In genomic region chr6:149723771-149724417, GRCh38 we compare ENCODE assay signal across 8 cellular contexts. TPM values are rescaled to one million over a fixed set of nuclear protein-coding genes. Genes with fewer than 3 reads are reported as not detected.
DNase-seq lines count a peak whose midpoint lies in the region; ATAC-seq and TF ChIP-seq lines count a peak whose summit lies in the region.

No MANE protein-coding gene starts in this region.

- CTCF ChIA-PET in Calu3 (lab: Charles Lee): interaction anchor here (0.7 kb wide), 2 partner anchors 108 to 707 kb away, joined by 3 to 5 read pairs; no protein-coding TSS in a partner anchor
- CTCF ChIA-PET in HEK293 (lab: Yijun Ruan, JAX): interaction anchor here (0.6 to 2.0 kb wide), 13 partner anchors 10 to 322 kb away, joined by 3 to 12 read pairs (median 4); partner anchors contain the start of genes NUP43 and PPIL4

- no peaks in the 10 kb centered on the region for H3K4me1 ChIP-seq in HEK293 (ENCODE audit: control insufficient read depth, insufficient read depth, low read length)

- H3K27ac ChIP-seq in HEK293 (ENCODE audit: extremely low read depth, low read depth, low read length): no peak overlapping the region

- H3K27me3 Mint-ChIP-seq in Calu3 (ENCODE audit: unreplicated experiment): no peaks in the 10 kb centered on the region
- H3K27me3 Mint-ChIP-seq in natural killer cell treated with Interleukin-12 subunit alpha and Interleukin-12 subunit beta and Interleukin-15 and Interleukin-18, amount 100 ng/mL, for 72 hours: no peaks in the 10 kb centered on the region

- POLR2A ChIA-PET in HEK293 (lab: Yijun Ruan, JAX): interaction anchor here (0.7 to 1.3 kb wide), 4 partner anchors 110 to 456 kb away, joined by 3 to 4 read pairs (median 3); no protein-coding TSS in a partner anchor

- DNase-seq in Calu3: peak; percentile 32
- peak; percentile 14 for DNase-seq in NCI-H526 treated with DMSO at 0.1 percent for 48 hours (lab: John Stamatoyannopoulos, UW)
- DNase-seq in activated CD4-positive, alpha-beta T cell treated with anti-CD3 and anti-CD28 coated beads, Interleukin-2, amount 50 U/mL, for 1 hour: peak; percentile 22
- no peak for DNase-seq in natural killer cell treated with Interleukin-12 subunit alpha and Interleukin-12 subunit beta and Interleukin-15 and Interleukin-18, amount 100 ng/mL, for 72 hours (ENCODE audit: low spot score)

- no peak overlapping the region for H3K4me3 Mint-ChIP-seq in Calu3 (ENCODE audit: low read depth, unreplicated experiment)
- no peak overlapping the region for H3K4me3 Mint-ChIP-seq in natural killer cell treated with Interleukin-12 subunit alpha and Interleukin-12 subunit beta and Interleukin-15 and Interleukin-18, amount 100 ng/mL, for 72 hours

- H3K9me3 ChIP-seq in HEK293 (ENCODE audit: control insufficient read depth, insufficient read depth, low read depth, low read length): no peaks in the 10 kb centered on the region

- no peaks in the 10 kb centered on the region for H3K4me1 Mint-ChIP-seq in Calu3 (ENCODE audit: low read depth, unreplicated experiment)
- peaks cover 8 to 14% of the 10 kb centered on the region in 2 donors for H3K4me1 Mint-ChIP-seq in natural killer cell treated with Interleukin-12 subunit alpha and Interleukin-12 subunit beta and Interleukin-15 and Interleukin-18, amount 100 ng/mL, for 72 hours (ENCODE audit: low read depth in 2 of 2)

- no TSS peak for BruUV-seq in Calu3 (replicated peaks; lab: Mats Ljungman, UMichigan)

- TF ChIP-seq CTCF in Calu3 (IDR thresholded peaks at IDR 0.05; ENCODE audit: unreplicated experiment) (peak; percentile 62), HEK293 (tag by site-specific recombination; IDR thresholded peaks at IDR 0.05) (peak; percentile 55)

- ATAC-seq in esophagus mucosa: peak; percentile 92
- peak; percentile 61 to 82 for ATAC-seq in natural killer cell treated with Interleukin-12 subunit alpha and Interleukin-12 subunit beta and Interleukin-15 and Interleukin-18, amount 100 ng/mL, for 72 hours
- no peak for ATAC-seq in GM19463 (IDR thresholded peaks at IDR 0.05; ENCODE audit: unreplicated experiment)
- no peak for ATAC-seq in GM19467 (IDR thresholded peaks at IDR 0.05; ENCODE audit: unreplicated experiment)

- intact Hi-C loops in Calu3 (cut with micrococcal nuclease; ENCODE audit: unreplicated experiment): loop anchor here (5.0 kb wide), 1 partner anchor 203 kb away; no protein-coding TSS in a partner anchor

- no peak overlapping the region for H3K4me3 ChIP-seq in HEK293 (ENCODE audit: low read depth, low read length)

- H3K36me3 ChIP-seq in HEK293 (ENCODE audit: control insufficient read depth in 2 of 2, insufficient read depth in 1 of 2, low read length in 2 of 2): peaks cover 25 to 61% of the 10 kb centered on the region in 2 experiments

- H3K27ac Mint-ChIP-seq in Calu3 (ENCODE audit: unreplicated experiment): no peak overlapping the region
- H3K27ac Mint-ChIP-seq in natural killer cell treated with Interleukin-12 subunit alpha and Interleukin-12 subunit beta and Interleukin-15 and Interleukin-18, amount 100 ng/mL, for 72 hours: no peak overlapping the region

- peaks cover 9% of the 10 kb centered on the region for H3K36me3 Mint-ChIP-seq in Calu3 (ENCODE audit: insufficient read depth, unreplicated experiment)
- H3K36me3 Mint-ChIP-seq in natural killer cell treated with Interleukin-12 subunit alpha and Interleukin-12 subunit beta and Interleukin-15 and Interleukin-18, amount 100 ng/mL, for 72 hours: no peaks in the 10 kb centered on the region

- H3K9me3 Mint-ChIP-seq in Calu3 (ENCODE audit: low read depth, unreplicated experiment): no peaks in the 10 kb centered on the region
- H3K9me3 Mint-ChIP-seq in natural killer cell treated with Interleukin-12 subunit alpha and Interleukin-12 subunit beta and Interleukin-15 and Interleukin-18, amount 100 ng/mL, for 72 hours: no peaks in the 10 kb centered on the region

TF ChIP-seq in HEK293, 187 proteins besides CTCF, POLR2A, EP300 and RAD21:
- TF ChIP-seq ZSCAN30 (tag by site-specific recombination; IDR thresholded peaks at IDR 0.05): peak; percentile 65
- TF ChIP-seq ZNF701 (tag by site-specific recombination; IDR thresholded peaks at IDR 0.05): no peak
- no peak for TF ChIP-seq ZIC2 (tag by site-specific recombination; IDR thresholded peaks at IDR 0.05)
- TF ChIP-seq ZBTB17 (tag by site-specific recombination; IDR thresholded peaks at IDR 0.05): peak; percentile 63
- TF ChIP-seq PRDM1 (tag by site-specific recombination; IDR thresholded peaks at IDR 0.05): peak; percentile 23; the same call in 1 of the 2 replicates
- 0 out of 2 replicates have a peak, but pooled peaks have one; percentile 37 for TF ChIP-seq ZEB2 (tag by site-specific recombination; IDR thresholded peaks at IDR 0.05)
- peak; percentile 97 for TF ChIP-seq ZNF660 (tag by site-specific recombination; IDR thresholded peaks at IDR 0.05)
- peak; percentile 84 for TF ChIP-seq ZNF600 (tag by site-specific recombination; IDR thresholded peaks at IDR 0.05)
- peak; percentile 34; the same call in 1 of the 2 replicates for TF ChIP-seq SP7 (tag by site-specific recombination; IDR thresholded peaks at IDR 0.05)
- TF ChIP-seq ZNF654 (tag by site-specific recombination; IDR thresholded peaks at IDR 0.05; ENCODE audit: low read depth): peak; percentile 91
- TF ChIP-seq ZNF629 (tag by site-specific recombination; IDR thresholded peaks at IDR 0.05): peak; percentile 33; the same call in 1 of the 2 replicates
- no peak for TF ChIP-seq BCL11A (tag by site-specific recombination; IDR thresholded peaks at IDR 0.05; ENCODE audit: low read depth)
- TF ChIP-seq ZBTB8A (tag by site-specific recombination; IDR thresholded peaks at IDR 0.05): no peak
- peak; percentile 82 for TF ChIP-seq ZNF2 (tag by site-specific recombination; IDR thresholded peaks at IDR 0.05)
- TF ChIP-seq ZNF280C (tag by site-specific recombination; IDR thresholded peaks at IDR 0.05): no peak
- no peak for TF ChIP-seq ZNF391 (tag by site-specific recombination; IDR thresholded peaks at IDR 0.05; ENCODE audit: borderline replicate concordance, low read depth)

RNA-seq across cellular contexts. Expression of gene LATS1, which starts 6.0 kb away (rescaled TPM):
- total RNA-seq in Calu3 (2022) (20.0 and 20.7 TPM in 2 replicates), esophagus mucosa (15.7 TPM)
- total RNA-seq in natural killer cell treated with Interleukin-12 subunit alpha and Interleukin-12 subunit beta and Interleukin-15 and Interleukin-18, amount 100 ng/mL, for 72 hours: 10 to 100 TPM; 37.4 to 41.4 TPM

RNA-seq across cellular contexts. Expression of gene NUP43, which starts 22.4 kb away (rescaled TPM):
- total RNA-seq in Calu3 (2022) (38.4 and 42.8 TPM in 2 replicates), esophagus mucosa (21.6 TPM)
- total RNA-seq in natural killer cell treated with Interleukin-12 subunit alpha and Interleukin-12 subunit beta and Interleukin-15 and Interleukin-18, amount 100 ng/mL, for 72 hours: 10 to 100 TPM; 53.3 to 73.2 TPM

RNA-seq across cellular contexts. Expression of gene PCMT1, which starts 25.6 kb away (rescaled TPM):
- total RNA-seq in Calu3 (2022) (56.8 and 63.4 TPM in 2 replicates), esophagus mucosa (43.3 TPM)
- 10 to 100 TPM; 67.9 to 68.5 TPM for total RNA-seq in natural killer cell treated with Interleukin-12 subunit alpha and Interleukin-12 subunit beta and Interleukin-15 and Interleukin-18, amount 100 ng/mL, for 72 hours

Comparison
In these comparisons a context has a peak if more than half of its experiments do, and no peak if none do; other contexts are left out.
1. ATAC-seq: peak in esophagus mucosa (single experiment) and natural killer cell treated with Interleukin-12 subunit alpha and Interleukin-12 subunit beta and Interleukin-15 and Interleukin-18, amount 100 ng/mL, for 72 hours (2 of 2); none in GM19463 (single experiment) and GM19467 (single experiment).